10 cellular contexts compared by ENCODE assay signal in genomic region chr12:111410229-111411186, GRCh38. TPM values are rescaled to one million over a fixed set of nuclear protein-coding genes. Genes with fewer than 3 reads are reported as not detected.
DNase-seq lines count a peak whose midpoint lies in the region; ATAC-seq and TF ChIP-seq lines count a peak whose summit lies in the region.
"Had no signal": no experiment of that assay in that cellular context is flagged by ENCODE, and none has a peak within 500 bp of the region (broad histone marks: within the 10 kb centered on the region; RNA-seq: fewer than 3 reads in every experiment).

No MANE protein-coding gene starts in this region.

- peak overlapping the region; percentile 69 for H3K9ac ChIP-seq in BLaER1
- peak overlapping the region; percentile 96 for H3K9ac ChIP-seq in Karpas-422 (ENCODE audit: low read length)

- no peak for ATAC-seq in natural killer cell treated with Interleukin-12 subunit alpha and Interleukin-12 subunit beta and Interleukin-15 and Interleukin-18, amount 100 ng/mL, for 72 hours
- ATAC-seq in HG03432 (IDR thresholded peaks at IDR 0.05; ENCODE audit: unreplicated experiment) (no peak), GM19035 (IDR thresholded peaks at IDR 0.05; ENCODE audit: unreplicated experiment) (no peak)

- H4K20me1 ChIP-seq in BLaER1 (peaks cover 91% of the 10 kb centered on the region), Karpas-422 (ENCODE audit: insufficient read depth, low read depth, low read length) (peaks cover 25% of the 10 kb centered on the region)

- TF ChIP-seq CTCF in chondrocyte (IDR thresholded peaks at IDR 0.05): no peak

- H3K27me3 Mint-ChIP-seq in chondrocyte (ENCODE audit: low read depth): no peaks in the 10 kb centered on the region
- no peaks in the 10 kb centered on the region for H3K27me3 Mint-ChIP-seq in natural killer cell treated with Interleukin-12 subunit alpha and Interleukin-12 subunit beta and Interleukin-15 and Interleukin-18, amount 100 ng/mL, for 72 hours

- no peaks in the 10 kb centered on the region for H3K9me2 ChIP-seq in Karpas-422 (replicated peaks; ENCODE audit: insufficient read depth, low read length)

- peak overlapping the region; percentile 78 for H3K27ac ChIP-seq in BLaER1
- H3K27ac ChIP-seq in Karpas-422 (ENCODE audit: low read length): peak overlapping the region; percentile 76
- H3K27ac ChIP-seq: epithelial cell of prostate had no signal

- no peak for DNase-seq in Karpas-422
- no peak for DNase-seq in chondrocyte (ENCODE audit: low spot score)
- DNase-seq in natural killer cell treated with Interleukin-12 subunit alpha and Interleukin-12 subunit beta and Interleukin-15 and Interleukin-18, amount 100 ng/mL, for 72 hours (ENCODE audit: low spot score): no peak
- DNase-seq in OCI-M1 (lab: John Stamatoyannopoulos, UW): no peak
- DNase-seq in DMS153 treated with DMSO at 0.1 percent for 48 hours (lab: John Stamatoyannopoulos, UW; ENCODE audit: unreplicated experiment): no peak
- DNase-seq: NCI-H345 had no signal

- peaks cover 94% of the 10 kb centered on the region for H3K79me2 ChIP-seq in Karpas-422 (ENCODE audit: low read length)

- peaks cover 9% of the 10 kb centered on the region; the same call in 1 of the 2 replicates for H3K36me3 ChIP-seq in BLaER1
- no peaks in the 10 kb centered on the region for H3K36me3 ChIP-seq in Karpas-422 (ENCODE audit: insufficient read depth, low read length)

- H3K9me3 ChIP-seq in BLaER1 (no peaks in the 10 kb centered on the region), Karpas-422 (ENCODE audit: low read length) (no peaks in the 10 kb centered on the region)

- H3K4me3 Mint-ChIP-seq in chondrocyte (ENCODE audit: unreplicated experiment): peak overlapping the region; percentile 41
- peak overlapping the region; percentile 39 for H3K4me3 Mint-ChIP-seq in natural killer cell treated with Interleukin-12 subunit alpha and Interleukin-12 subunit beta and Interleukin-15 and Interleukin-18, amount 100 ng/mL, for 72 hours

- peaks cover 76% of the 10 kb centered on the region for H3K4me1 Mint-ChIP-seq in chondrocyte (ENCODE audit: low read depth)
- peaks cover 50 to 60% of the 10 kb centered on the region in 2 donors for H3K4me1 Mint-ChIP-seq in natural killer cell treated with Interleukin-12 subunit alpha and Interleukin-12 subunit beta and Interleukin-15 and Interleukin-18, amount 100 ng/mL, for 72 hours (ENCODE audit: low read depth in 2 of 2)

- no peak overlapping the region for H2AFZ ChIP-seq in Karpas-422 (ENCODE audit: low read length)

- peaks cover 90% of the 10 kb centered on the region for H3K4me1 ChIP-seq in BLaER1
- H3K4me1 ChIP-seq in Karpas-422 (ENCODE audit: low read length): peaks cover 51% of the 10 kb centered on the region

- H3K36me3 Mint-ChIP-seq in chondrocyte (ENCODE audit: low read depth): no peaks in the 10 kb centered on the region
- no peaks in the 10 kb centered on the region for H3K36me3 Mint-ChIP-seq in natural killer cell treated with Interleukin-12 subunit alpha and Interleukin-12 subunit beta and Interleukin-15 and Interleukin-18, amount 100 ng/mL, for 72 hours

- H3K4me2 ChIP-seq in BLaER1: peak overlapping the region; percentile 98
- peak overlapping the region; percentile 83 for H3K4me2 ChIP-seq in Karpas-422 (ENCODE audit: low read depth, low read length, poor library complexity, severe bottlenecking)

- H3K27me3 ChIP-seq in BLaER1 (no peaks in the 10 kb centered on the region), Karpas-422 (ENCODE audit: low read length) (no peaks in the 10 kb centered on the region)

- H3K27ac Mint-ChIP-seq in chondrocyte (ENCODE audit: unreplicated experiment): peak overlapping the region; percentile 95
- H3K27ac Mint-ChIP-seq in natural killer cell treated with Interleukin-12 subunit alpha and Interleukin-12 subunit beta and Interleukin-15 and Interleukin-18, amount 100 ng/mL, for 72 hours: peak overlapping the region in 1 of 2 donors; percentile 51

- no peaks in the 10 kb centered on the region for H3K9me3 Mint-ChIP-seq in chondrocyte (ENCODE audit: low read depth)
- H3K9me3 Mint-ChIP-seq in natural killer cell treated with Interleukin-12 subunit alpha and Interleukin-12 subunit beta and Interleukin-15 and Interleukin-18, amount 100 ng/mL, for 72 hours: no peaks in the 10 kb centered on the region

- peak overlapping the region; percentile 58 for H3K4me3 ChIP-seq in BLaER1
- H3K4me3 ChIP-seq in Karpas-422 (ENCODE audit: low read length): peak overlapping the region; percentile 97; the same call in 1 of the 2 replicates

RNA-seq across cellular contexts. Expression of gene SH2B3, which starts 4.8 kb away (rescaled TPM):
- 16.7 and 20.8 TPM in 2 replicates for total RNA-seq in Karpas-422 (2014; rRNA removed; shearing (Covaris generic); ENCODE audit: low replicate concordance)
- total RNA-seq in chondrocyte: 14.7 to 20.0 TPM (median 18.3 TPM) in 3 replicates
- 10 to 100 TPM in 1 of 2 donors, 1 to 10 TPM in 1; 10.0 to 12.2 TPM for total RNA-seq in natural killer cell treated with Interleukin-12 subunit alpha and Interleukin-12 subunit beta and Interleukin-15 and Interleukin-18, amount 100 ng/mL, for 72 hours

RNA-seq across cellular contexts. Expression of gene PHETA1, which starts 41.6 kb away (rescaled TPM):
- total RNA-seq in Karpas-422 (2014; rRNA removed; shearing (Covaris generic); ENCODE audit: low replicate concordance): 0.11 and 0.61 TPM in 2 replicates
- 14.2 to 16.0 TPM (median 15.7 TPM) in 3 replicates for total RNA-seq in chondrocyte
- 1 to 10 TPM; 2.1 to 2.2 TPM for total RNA-seq in natural killer cell treated with Interleukin-12 subunit alpha and Interleukin-12 subunit beta and Interleukin-15 and Interleukin-18, amount 100 ng/mL, for 72 hours
